Comparison of ENCODE assay signal across 12 cellular contexts in genomic region chr11:62925745-62926668, GRCh38. TPM values are rescaled to one million over a fixed set of nuclear protein-coding genes. Genes with fewer than 3 reads are reported as not detected.
DNase-seq lines count a peak whose midpoint lies in the region; ATAC-seq, FAIRE-seq and TF ChIP-seq lines count a peak whose summit lies in the region.
"Had no signal": no experiment of that assay in that cellular context is flagged by ENCODE, and none has a peak within 500 bp of the region (broad histone marks: within the 10 kb centered on the region; RNA-seq: fewer than 3 reads in every experiment).

No MANE protein-coding gene starts in this region.

- no peaks in the 10 kb centered on the region for H3K9me2 ChIP-seq in PC-3 (replicated peaks; ENCODE audit: low read length)

- peak overlapping the region in 2 of 3 experiments; percentile 17 to 22 for H3K4me3 ChIP-seq in endothelial cell of umbilical vein (replicated peaks in 1 of 3; ENCODE audit: insufficient read depth in 1 of 3, low read depth in 1 of 3, low read length in 3 of 3)
- H3K4me3 ChIP-seq in muscle layer of colon (ENCODE audit: low read depth in 1 of 2, low read length in 2 of 2): peak overlapping the region; percentile 1 to 39
- peak overlapping the region in 3 of 4 donors; percentile 8 to 42 (median 41) for H3K4me3 ChIP-seq in tibial nerve
- H3K4me3 ChIP-seq in PC-3 (ENCODE audit: low read length): no peak overlapping the region
- H3K4me3 ChIP-seq: BLaER1 treated with 17β-estradiol and CSF1 and Interleukin-3, amounts not matched to agents 10 nM and 100 nM had no signal

- H3K4me3 Mint-ChIP-seq in activated T-cell treated with anti-CD3 and anti-CD28 coated beads, Interleukin-2, amount 50 U/mL, for 4 hours: peak overlapping the region; percentile 52

- H3K4me1 Mint-ChIP-seq in activated T-cell treated with anti-CD3 and anti-CD28 coated beads, Interleukin-2, amount 50 U/mL, for 4 hours (ENCODE audit: low read depth): peaks cover 27% of the 10 kb centered on the region

- H3K9me3 ChIP-seq in endothelial cell of umbilical vein (replicated peaks; ENCODE audit: control insufficient read depth, insufficient read depth, low read length): no peaks in the 10 kb centered on the region
- no peaks in the 10 kb centered on the region for H3K9me3 ChIP-seq in muscle layer of colon (ENCODE audit: low read length)
- H3K9me3 ChIP-seq in tibial nerve: peaks cover 0 to 8% (median 0%) of the 10 kb centered on the region in 4 donors
- H3K9me3 ChIP-seq in PC-3 (ENCODE audit: low read length): no peaks in the 10 kb centered on the region

- dilution Hi-C loops in endothelial cell of umbilical vein (cut with MboI; ENCODE audit: extremely low pct_ligation_motif_present, low sequenced_read_pairs): no loop called here

- POLR2A ChIA-PET in endothelial cell of umbilical vein (lab: Charles Lee) (no interaction called here), PC-3 (lab: Charles Lee; ENCODE audit: unreplicated experiment) (no interaction called here)

- BruUV-seq in endothelial cell of umbilical vein (replicated peaks; lab: Mats Ljungman, UMichigan) (no TSS peak), PC-3 (replicated peaks; lab: Mats Ljungman, UMichigan) (no TSS peak)

- H3K9me3 Mint-ChIP-seq in activated T-cell treated with anti-CD3 and anti-CD28 coated beads, Interleukin-2, amount 50 U/mL, for 4 hours: no peaks in the 10 kb centered on the region

- H3K27me3 ChIP-seq in endothelial cell of umbilical vein (ENCODE audit: control insufficient read depth in 2 of 2, insufficient read depth in 2 of 2, low read length in 2 of 2) (peaks cover 37 to 52% of the 10 kb centered on the region in 2 experiments), muscle layer of colon (ENCODE audit: control insufficient read depth in 1 of 2, insufficient read depth in 2 of 2, low read length in 2 of 2) (peaks cover 14 to 68% of the 10 kb centered on the region in 2 donors), tibial nerve (peaks cover 0 to 78% of the 10 kb centered on the region in 2 donors), PC-3 (ENCODE audit: low read length) (peaks cover 20% of the 10 kb centered on the region)

- H3K4me2 ChIP-seq in endothelial cell of umbilical vein (ENCODE audit: insufficient read depth, low read length) (peak overlapping the region; percentile 72), PC-3 (ENCODE audit: low read length) (no peak overlapping the region)

- no peak for TF ChIP-seq EP300 in tibial nerve (IDR thresholded peaks at IDR 0.05)

- H3K79me2 ChIP-seq in endothelial cell of umbilical vein (ENCODE audit: control insufficient read depth, insufficient read depth, low read length) (no peaks in the 10 kb centered on the region), PC-3 (ENCODE audit: low read length) (no peaks in the 10 kb centered on the region)

- H3K27me3 Mint-ChIP-seq in activated T-cell treated with anti-CD3 and anti-CD28 coated beads, Interleukin-2, amount 50 U/mL, for 4 hours (ENCODE audit: low read depth): peaks cover 69% of the 10 kb centered on the region

- no peak for DNase-seq in activated T-cell treated with anti-CD3 and anti-CD28 coated beads, Interleukin-2, amount 50 U/mL, for 4 hours
- DNase-seq in activated T-cell treated with anti-CD3 and anti-CD28 coated beads, Interleukin-2, amount 50 U/mL, for 48 hours: no peak
- DNase-seq in endothelial cell of umbilical vein (ENCODE audit: low read depth, low spot score) (no peak), tibial nerve (ENCODE audit: low spot score in 2 of 2) (no peak), NCI-H774 (lab: John Stamatoyannopoulos, UW) (no peak), PC-3 (no peak), SKM-1 (lab: John Stamatoyannopoulos, UW; ENCODE audit: unreplicated experiment) (no peak)
- DNase-seq: NCI-H1048 had no signal

- 18 to 27% methylated on average over 68 to 70 of the region's 71 CpGs for WGBS in tibial nerve, 2 donors

- H3K4me1 ChIP-seq in endothelial cell of umbilical vein (ENCODE audit: control insufficient read depth, extremely low read depth, insufficient read depth, low read length) (peaks cover 6% of the 10 kb centered on the region), muscle layer of colon (ENCODE audit: insufficient read depth, low read length) (no peaks in the 10 kb centered on the region), tibial nerve (peaks cover 0 to 47% (median 25%) of the 10 kb centered on the region in 4 donors), PC-3 (ENCODE audit: insufficient read depth, low read length) (no peaks in the 10 kb centered on the region; the same call in 1 of the 2 replicates)

- no peaks in the 10 kb centered on the region for H3K36me3 Mint-ChIP-seq in activated T-cell treated with anti-CD3 and anti-CD28 coated beads, Interleukin-2, amount 50 U/mL, for 4 hours (ENCODE audit: insufficient read depth)

- peak in 1 of 2 donors; percentile 16 for ATAC-seq in activated T-cell treated with anti-CD3 and anti-CD28 coated beads, Interleukin-2, amount 50 U/mL, for 4 hours
- ATAC-seq in PC-3: no peak
- ATAC-seq: SK-N-SH treated with all-trans-retinoic acid at 6 μM for 48 hours had no signal

- H2AFZ ChIP-seq in endothelial cell of umbilical vein (ENCODE audit: low read depth, low read length): peak overlapping the region; percentile 3
- H2AFZ ChIP-seq in PC-3 (ENCODE audit: low read length): no peak overlapping the region

- TF ChIP-seq POLR2A in endothelial cell of umbilical vein (IDR thresholded peaks at IDR 0.05; ENCODE audit: low read depth, low read length) (no peak), tibial nerve (IDR thresholded peaks at IDR 0.05) (no peak)

- no peaks in the 10 kb centered on the region for H3K9me1 ChIP-seq in endothelial cell of umbilical vein (replicated peaks; ENCODE audit: control insufficient read depth, extremely low read depth, insufficient read depth, low read length)

- H3K9ac ChIP-seq in endothelial cell of umbilical vein (replicated peaks; ENCODE audit: extremely low read depth, insufficient read depth, low read length) (no peak overlapping the region), muscle layer of colon (ENCODE audit: low read length) (no peak overlapping the region), PC-3 (ENCODE audit: low read length) (no peak overlapping the region)
- H3K9ac ChIP-seq: BLaER1 treated with 17β-estradiol and CSF1 and Interleukin-3, amounts not matched to agents 10 nM and 100 nM had no signal

- H4K20me1 ChIP-seq in endothelial cell of umbilical vein (replicated peaks; ENCODE audit: control insufficient read depth, extremely low read depth, insufficient read depth, low read length) (no peaks in the 10 kb centered on the region), PC-3 (ENCODE audit: low read length) (no peaks in the 10 kb centered on the region)

- CTCF ChIA-PET in endothelial cell of umbilical vein (lab: Charles Lee): interaction anchor here (0.8 to 1.4 kb wide), 3 partner anchors 17 to 98 kb away, joined by 3 to 8 read pairs (median 3); no protein-coding TSS in a partner anchor
- CTCF ChIA-PET in PC-3 (lab: Charles Lee): no interaction called here

- H3K36me3 ChIP-seq in endothelial cell of umbilical vein (ENCODE audit: control insufficient read depth in 2 of 2, extremely low read depth in 1 of 2, insufficient read depth in 2 of 2, low read length in 2 of 2) (no peaks in the 10 kb centered on the region), muscle layer of colon (ENCODE audit: insufficient read depth, low read length) (no peaks in the 10 kb centered on the region), tibial nerve (no peaks in the 10 kb centered on the region), PC-3 (ENCODE audit: low read depth, low read length) (no peaks in the 10 kb centered on the region)
- H3K36me3 ChIP-seq: BLaER1 treated with 17β-estradiol and CSF1 and Interleukin-3, amounts not matched to agents 10 nM and 100 nM had no signal

- FAIRE-seq in endothelial cell of umbilical vein (lab: Jason Lieb, UNC): no peak

- intact Hi-C loops in endothelial cell of umbilical vein (cut with micrococcal nuclease) (no loop called here), PC-3 (cut with micrococcal nuclease) (no loop called here)

- no peaks in the 10 kb centered on the region for H3F3A ChIP-seq in PC-3 (ENCODE audit: low read length, unreplicated experiment)

- TF ChIP-seq CTCF in endothelial cell of umbilical vein (IDR thresholded peaks at IDR 0.05; ENCODE audit: extremely low read depth in 1 of 2, insufficient read depth in 1 of 2, low read depth in 1 of 2, low read length in 2 of 2) (no peak), tibial nerve (IDR thresholded peaks at IDR 0.05) (no peak), PC-3 (conservative IDR thresholded peaks at IDR 0.05; ENCODE audit: low read depth, low read length) (no peak)

- H3K27ac ChIP-seq in endothelial cell of umbilical vein (ENCODE audit: insufficient read depth, low read depth, low read length): no peak overlapping the region
- H3K27ac ChIP-seq in muscle layer of colon (ENCODE audit: low read depth, low read length): no peak overlapping the region
- no peak overlapping the region for H3K27ac ChIP-seq in tibial nerve
- no peak overlapping the region for H3K27ac ChIP-seq in PC-3 (ENCODE audit: low read length)
- H3K27ac ChIP-seq: BLaER1 treated with 17β-estradiol and CSF1 and Interleukin-3, amounts not matched to agents 10 nM and 100 nM had no signal

RNA-seq across cellular contexts. Expression of gene CHRM1, which starts 4.8 kb away (rescaled TPM):
- total RNA-seq in activated T-cell treated with anti-CD3 and anti-CD28 coated beads, Interleukin-2, amount 50 U/mL, for 4 hours: not detected
- total RNA-seq in endothelial cell of umbilical vein (not detected in 2 replicates), tibial nerve (not detected), PC-3 (2014; rRNA removed) (not detected in 2 replicates)
- polyA plus RNA-seq in endothelial cell of umbilical vein: not detected in 2 replicates
- polyA plus RNA-seq in endothelial cell of umbilical vein (2011; cell fraction: cytosol; rRNA removed): not detected in 2 replicates
- not detected in 2 replicates for polyA plus RNA-seq in endothelial cell of umbilical vein (2011; cell fraction: nucleus; rRNA removed)
- polyA plus RNA-seq in endothelial cell of umbilical vein (2012): not detected in 2 replicates
- not detected in 2 replicates for polyA minus RNA-seq in endothelial cell of umbilical vein
- polyA minus RNA-seq in endothelial cell of umbilical vein (2011; cell fraction: cytosol; rRNA and poly(A)+ RNA removed): not detected
- polyA minus RNA-seq in endothelial cell of umbilical vein (2011; cell fraction: nucleus; rRNA and poly(A)+ RNA removed): not detected in 2 replicates

RNA-seq across cellular contexts. Expression of gene SLC3A2, which starts 45.3 kb away (rescaled TPM):
- total RNA-seq in activated T-cell treated with anti-CD3 and anti-CD28 coated beads, Interleukin-2, amount 50 U/mL, for 4 hours: 100 to 1,000 TPM; 580 to 683 (median 586) TPM
- total RNA-seq in endothelial cell of umbilical vein: 190 and 208 TPM in 2 replicates
- 337 and 344 TPM in 2 replicates for polyA plus RNA-seq in endothelial cell of umbilical vein
- 198 and 221 TPM in 2 replicates for polyA plus RNA-seq in endothelial cell of umbilical vein (2011; cell fraction: cytosol; rRNA removed)
- polyA plus RNA-seq in endothelial cell of umbilical vein (2011; cell fraction: nucleus; rRNA removed): 576 and 592 TPM in 2 replicates
- polyA plus RNA-seq in endothelial cell of umbilical vein (2012): 149 and 184 TPM in 2 replicates
- 194 and 205 TPM in 2 replicates for polyA minus RNA-seq in endothelial cell of umbilical vein
- 579 TPM for polyA minus RNA-seq in endothelial cell of umbilical vein (2011; cell fraction: cytosol; rRNA and poly(A)+ RNA removed)
- polyA minus RNA-seq in endothelial cell of umbilical vein (2011; cell fraction: nucleus; rRNA and poly(A)+ RNA removed): 229 and 240 TPM in 2 replicates
- 100 to 1,000 TPM; 108 to 148 (median 133) TPM for total RNA-seq in tibial nerve
- total RNA-seq in PC-3 (2014; rRNA removed): 243 and 304 TPM in 2 replicates

RNA-seq across cellular contexts. Expression of gene SLC22A6, which starts 58.8 kb away (rescaled TPM):
- total RNA-seq in activated T-cell treated with anti-CD3 and anti-CD28 coated beads, Interleukin-2, amount 50 U/mL, for 4 hours: not detected
- total RNA-seq in endothelial cell of umbilical vein (not detected in 2 replicates), tibial nerve (not detected), PC-3 (2014; rRNA removed) (not detected in 2 replicates)
- polyA plus RNA-seq in endothelial cell of umbilical vein: not detected in 2 replicates
- not detected in 2 replicates for polyA plus RNA-seq in endothelial cell of umbilical vein (2011; cell fraction: cytosol; rRNA removed)
- polyA plus RNA-seq in endothelial cell of umbilical vein (2011; cell fraction: nucleus; rRNA removed): not detected in 2 replicates
- polyA plus RNA-seq in endothelial cell of umbilical vein (2012): not detected in 2 replicates
- not detected in 2 replicates for polyA minus RNA-seq in endothelial cell of umbilical vein
- polyA minus RNA-seq in endothelial cell of umbilical vein (2011; cell fraction: cytosol; rRNA and poly(A)+ RNA removed): not detected
- polyA minus RNA-seq in endothelial cell of umbilical vein (2011; cell fraction: nucleus; rRNA and poly(A)+ RNA removed): not detected in 2 replicates
- polyA plus RNA-seq: adipose tissue had no signal
